ENCODE assay signal across 14 cellular contexts in genomic region chr13:45501175-45501526, GRCh38. TPM values are rescaled to one million over a fixed set of nuclear protein-coding genes. Genes with fewer than 3 reads are reported as not detected.
DNase-seq lines count a peak whose midpoint lies in the region; ATAC-seq, FAIRE-seq and TF ChIP-seq lines count a peak whose summit lies in the region.
"Had no signal": no experiment of that assay in that cellular context is flagged by ENCODE, and none has a peak within 500 bp of the region (broad histone marks: within the 10 kb centered on the region; RNA-seq: fewer than 3 reads in every experiment).

No MANE protein-coding gene starts in this region.

- H4K20me1 ChIP-seq in PC-3 (ENCODE audit: low read length) (no peaks in the 10 kb centered on the region), endothelial cell of umbilical vein (replicated peaks; ENCODE audit: control insufficient read depth, extremely low read depth, insufficient read depth, low read length) (no peaks in the 10 kb centered on the region), osteoblast (ENCODE audit: insufficient read depth, low read length) (peaks cover 28% of the 10 kb centered on the region)

- CTCF ChIA-PET in PC-3 (lab: Charles Lee) = no interaction called here
- CTCF ChIA-PET in endothelial cell of umbilical vein (lab: Charles Lee) = interaction anchor here (0.7 to 1.5 kb wide), 3 partner anchors 9 to 130 kb away, joined by 3 to 4 read pairs (median 4); no protein-coding TSS in a partner anchor

- H2AFZ ChIP-seq in PC-3 (ENCODE audit: low read length) = no peak overlapping the region
- no peak overlapping the region for H2AFZ ChIP-seq in endothelial cell of umbilical vein (ENCODE audit: low read depth, low read length)
- no peak overlapping the region for H2AFZ ChIP-seq in osteoblast (ENCODE audit: low read length)

- no peaks in the 10 kb centered on the region for H3K9me1 ChIP-seq in endothelial cell of umbilical vein (replicated peaks; ENCODE audit: control insufficient read depth, extremely low read depth, insufficient read depth, low read length)

- TSS peak; percentile 29 for BruUV-seq in PC-3 (replicated peaks; lab: Mats Ljungman, UMichigan)
- TSS peak; percentile 74 for BruUV-seq in endothelial cell of umbilical vein (replicated peaks; lab: Mats Ljungman, UMichigan)

- H3K4me3 ChIP-seq in PC-3 (ENCODE audit: low read length) (no peak overlapping the region), endothelial cell of umbilical vein (replicated peaks in 1 of 3; ENCODE audit: insufficient read depth in 1 of 3, low read depth in 1 of 3, low read length in 3 of 3) (no peak overlapping the region), osteoblast (ENCODE audit: insufficient read depth, low read length) (no peak overlapping the region), gastroesophageal sphincter (no peak overlapping the region)
- H3K4me3 ChIP-seq: upper lobe of right lung had no signal

- peak; percentile 44 for DNase-seq in GF-D8 (lab: John Stamatoyannopoulos, UW)
- DNase-seq in PC-3 = no peak
- DNase-seq in endothelial cell of umbilical vein (ENCODE audit: low read depth, low spot score) = no peak
- no peak for DNase-seq in osteoblast (ENCODE audit: insufficient read length, low spot score, missing footprints)
- DNase-seq in activated effector memory CD4-positive, alpha-beta T cell treated with Interleukin-2 at 50 U/mL for 16 hours = no peak
- DNase-seq in NCI-H1930 (lab: John Stamatoyannopoulos, UW) = no peak
- DNase-seq: activated naive CD4-positive, alpha-beta T cell treated with Interleukin-2 at 50 U/mL for 16 hours; central memory CD4-positive, alpha-beta T cell; NCI-H1694 treated with DMSO at 0.1 percent for 48 hours; NCI-H526; stimulated activated CD4-positive, alpha-beta T cell treated with anti-CD3 and anti-CD28 coated beads, Interleukin-2, amount 100 ng/mL, for 24 hours; upper lobe of right lung had no signal

- no peak for TF ChIP-seq EP300 in gastroesophageal sphincter (IDR thresholded peaks at IDR 0.05)

- peak overlapping the region; percentile 83 for H3K27ac ChIP-seq in PC-3 (ENCODE audit: low read length)
- peak overlapping the region; percentile 88 for H3K27ac ChIP-seq in endothelial cell of umbilical vein (ENCODE audit: insufficient read depth, low read depth, low read length)
- H3K27ac ChIP-seq in osteoblast (ENCODE audit: low read depth, low read length) = peak overlapping the region; percentile 89
- H3K27ac ChIP-seq in gastroesophageal sphincter = no peak overlapping the region
- H3K27ac ChIP-seq: upper lobe of right lung had no signal

- dilution Hi-C loops in endothelial cell of umbilical vein (cut with MboI; ENCODE audit: extremely low pct_ligation_motif_present, low sequenced_read_pairs) = no loop called here

- no peak for TF ChIP-seq CTCF in PC-3 (conservative IDR thresholded peaks at IDR 0.05; ENCODE audit: low read depth, low read length)
- no peak for TF ChIP-seq CTCF in endothelial cell of umbilical vein (IDR thresholded peaks at IDR 0.05; ENCODE audit: extremely low read depth in 1 of 2, insufficient read depth in 1 of 2, low read depth in 1 of 2, low read length in 2 of 2)
- peak; percentile 8 for TF ChIP-seq CTCF in osteoblast (IDR thresholded peaks at IDR 0.05; ENCODE audit: extremely low read depth, low read depth, low read length)
- no peak for TF ChIP-seq CTCF in gastroesophageal sphincter (IDR thresholded peaks at IDR 0.05)

- 79 to 89% methylated on average over 1 of the region's 1 CpG for WGBS in gastroesophageal sphincter (ENCODE audit: low coverage in 1 of 2), 2 donors

- H3K27me3 ChIP-seq in PC-3 (ENCODE audit: low read length) (no peaks in the 10 kb centered on the region), endothelial cell of umbilical vein (ENCODE audit: control insufficient read depth in 2 of 2, insufficient read depth in 2 of 2, low read length in 2 of 2) (no peaks in the 10 kb centered on the region), osteoblast (ENCODE audit: insufficient read depth, low read length) (no peaks in the 10 kb centered on the region), gastroesophageal sphincter (no peaks in the 10 kb centered on the region)
- H3K27me3 ChIP-seq: upper lobe of right lung had no signal

- H3K4me2 ChIP-seq in PC-3 (ENCODE audit: low read length) = peak overlapping the region; percentile 64
- peak overlapping the region; percentile 67 for H3K4me2 ChIP-seq in endothelial cell of umbilical vein (ENCODE audit: insufficient read depth, low read length)
- H3K4me2 ChIP-seq in osteoblast (ENCODE audit: insufficient read depth, low read length) = peak overlapping the region; percentile 66

- H3K4me1 ChIP-seq in PC-3 (ENCODE audit: insufficient read depth, low read length) = peaks cover 29% of the 10 kb centered on the region
- peaks cover 22% of the 10 kb centered on the region for H3K4me1 ChIP-seq in endothelial cell of umbilical vein (ENCODE audit: control insufficient read depth, extremely low read depth, insufficient read depth, low read length)
- peaks cover 23% of the 10 kb centered on the region for H3K4me1 ChIP-seq in osteoblast (ENCODE audit: insufficient read depth, low read length)
- H3K4me1 ChIP-seq in gastroesophageal sphincter = no peaks in the 10 kb centered on the region
- H3K4me1 ChIP-seq: upper lobe of right lung had no signal

- peaks cover 9% of the 10 kb centered on the region for H3K79me2 ChIP-seq in PC-3 (ENCODE audit: low read length)
- peaks cover 11% of the 10 kb centered on the region for H3K79me2 ChIP-seq in endothelial cell of umbilical vein (ENCODE audit: control insufficient read depth, insufficient read depth, low read length)
- H3K79me2 ChIP-seq in osteoblast (ENCODE audit: insufficient read depth, low read length) = peaks cover 33% of the 10 kb centered on the region

- no peaks in the 10 kb centered on the region for H3F3A ChIP-seq in PC-3 (ENCODE audit: low read length, unreplicated experiment)

- FAIRE-seq in endothelial cell of umbilical vein (lab: Jason Lieb, UNC) = no peak

- POLR2A ChIA-PET in PC-3 (lab: Charles Lee; ENCODE audit: unreplicated experiment) = interaction anchor here (0.6 kb wide), 1 partner anchor 142 kb away, joined by 3 read pairs; no protein-coding TSS in a partner anchor
- POLR2A ChIA-PET in endothelial cell of umbilical vein (lab: Charles Lee) = no interaction called here

- TF ChIP-seq POLR2A in endothelial cell of umbilical vein (IDR thresholded peaks at IDR 0.05; ENCODE audit: low read depth, low read length) (no peak), gastroesophageal sphincter (IDR thresholded peaks at IDR 0.05) (no peak)

- ATAC-seq in PC-3 = no peak
- ATAC-seq in gastroesophageal sphincter = no peak
- ATAC-seq in HG02938 (IDR thresholded peaks at IDR 0.05; ENCODE audit: unreplicated experiment) = no peak

- no peaks in the 10 kb centered on the region for H3K9me3 ChIP-seq in PC-3 (ENCODE audit: low read length)
- H3K9me3 ChIP-seq in endothelial cell of umbilical vein (replicated peaks; ENCODE audit: control insufficient read depth, insufficient read depth, low read length) = no peaks in the 10 kb centered on the region
- no peaks in the 10 kb centered on the region for H3K9me3 ChIP-seq in osteoblast (ENCODE audit: low read depth, low read length)
- no peaks in the 10 kb centered on the region for H3K9me3 ChIP-seq in gastroesophageal sphincter
- H3K9me3 ChIP-seq: upper lobe of right lung had no signal

- intact Hi-C loops in PC-3 (cut with micrococcal nuclease) = no loop called here
- intact Hi-C loops in endothelial cell of umbilical vein (cut with micrococcal nuclease) = loop anchor here (2.0 kb wide), 1 partner anchor 36 kb away; the partner anchor contains the start of gene COG3

- H3K36me3 ChIP-seq in PC-3 (ENCODE audit: low read depth, low read length) = peaks cover 42% of the 10 kb centered on the region
- H3K36me3 ChIP-seq in endothelial cell of umbilical vein (ENCODE audit: control insufficient read depth in 2 of 2, extremely low read depth in 1 of 2, insufficient read depth in 2 of 2, low read length in 2 of 2) = peaks cover 12 to 27% of the 10 kb centered on the region in 2 experiments
- H3K36me3 ChIP-seq in osteoblast (ENCODE audit: insufficient read depth, low read length) = peaks cover 42% of the 10 kb centered on the region
- peaks cover 0 to 79% of the 10 kb centered on the region in 2 donors for H3K36me3 ChIP-seq in gastroesophageal sphincter

- no peaks in the 10 kb centered on the region for H3K9me2 ChIP-seq in PC-3 (replicated peaks; ENCODE audit: low read length)

- no peak overlapping the region for H3K9ac ChIP-seq in PC-3 (ENCODE audit: low read length)
- H3K9ac ChIP-seq in endothelial cell of umbilical vein (replicated peaks; ENCODE audit: extremely low read depth, insufficient read depth, low read length) = peak overlapping the region; percentile 6

TF ChIP-seq in endothelial cell of umbilical vein, 7 proteins besides CTCF, POLR2A, EP300 and RAD21:
- TF ChIP-seq MAX (IDR thresholded peaks at IDR 0.05; ENCODE audit: insufficient read depth, insufficient read length) (no peak), FOS (IDR thresholded peaks at IDR 0.05; ENCODE audit: borderline replicate concordance, insufficient read depth, low read length) (no peak)

RNA-seq across cellular contexts. Expression of gene COG3, which starts 36.4 kb away (rescaled TPM):
- total RNA-seq in PC-3 (2014; rRNA removed) (28.8 and 30.8 TPM in 2 replicates), endothelial cell of umbilical vein (27.0 and 28.7 TPM in 2 replicates), osteoblast (33.3 and 35.5 TPM in 2 replicates), gastroesophageal sphincter (10 to 100 TPM; 19.4 to 30.0 (median 21.3) TPM)
- 17.4 and 18.9 TPM in 2 replicates for polyA plus RNA-seq in endothelial cell of umbilical vein
- polyA plus RNA-seq in endothelial cell of umbilical vein (2011; cell fraction: cytosol; rRNA removed) = 20.0 and 21.9 TPM in 2 replicates
- polyA plus RNA-seq in endothelial cell of umbilical vein (2011; cell fraction: nucleus; rRNA removed) = 64.1 and 70.9 TPM in 2 replicates
- polyA plus RNA-seq in endothelial cell of umbilical vein (2012) = 16.7 and 21.1 TPM in 2 replicates
- polyA minus RNA-seq in endothelial cell of umbilical vein = 29.5 and 32.7 TPM in 2 replicates
- 4.8 TPM for polyA minus RNA-seq in endothelial cell of umbilical vein (2011; cell fraction: cytosol; rRNA and poly(A)+ RNA removed)
- 91.8 and 101 TPM in 2 replicates for polyA minus RNA-seq in endothelial cell of umbilical vein (2011; cell fraction: nucleus; rRNA and poly(A)+ RNA removed)

Comparison
In these comparisons a context has a peak if more than half of its experiments do, and no peak if none do; other contexts are left out.
1. H3K27ac ChIP-seq: peak in PC-3 (single experiment), endothelial cell of umbilical vein (single experiment) and osteoblast (single experiment); none in gastroesophageal sphincter (0 of 4).
2. Peak in every context shown above with its lines, with median percentiles within 50 percentile points of each other: H3K4me2 ChIP-seq.